11 cellular contexts compared by ENCODE assay signal in the genomic region with DNA sequence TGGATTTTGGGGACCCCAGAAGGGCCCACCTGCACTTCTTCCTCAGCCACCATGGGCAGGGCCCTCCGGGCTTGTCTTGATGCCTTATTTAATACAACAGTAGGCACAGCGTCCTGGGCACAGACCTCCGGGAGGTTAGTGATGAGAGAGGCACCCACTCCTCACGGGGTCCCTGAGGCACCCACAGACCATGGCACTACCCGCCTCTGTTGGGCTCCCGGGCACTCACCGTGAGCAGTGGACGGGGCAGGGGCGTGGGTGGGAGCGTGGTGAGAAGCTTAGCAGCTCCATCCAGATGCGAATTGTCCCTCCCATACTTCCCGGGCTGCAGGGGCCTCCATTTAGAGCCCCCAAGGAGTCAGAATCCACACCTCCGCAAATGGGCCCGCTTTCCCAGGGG. TPM values are rescaled to one million over a fixed set of nuclear protein-coding genes. Genes with fewer than 3 reads are reported as not detected.
DNase-seq lines count a peak whose midpoint lies in the region; ATAC-seq and TF ChIP-seq lines count a peak whose summit lies in the region.
"Had no signal": no experiment of that assay in that cellular context is flagged by ENCODE, and none has a peak within 500 bp of the region (broad histone marks: within the 10 kb centered on the region; RNA-seq: fewer than 3 reads in every experiment).

No MANE protein-coding gene starts in this region.

- peaks cover 7% of the 10 kb centered on the region for H3K27me3 Mint-ChIP-seq in neural progenitor cell (ENCODE audit: insufficient read depth, low read depth)

- H3K27ac ChIP-seq in left ventricle myocardium inferior (replicated peaks): peak overlapping the region; percentile 58
- no peak overlapping the region for H3K27ac ChIP-seq in duodenal mucosa (ENCODE audit: low read depth, low read length)
- H3K27ac ChIP-seq in neural progenitor cell: no peak overlapping the region
- H3K27ac ChIP-seq: epithelial cell of prostate had no signal

- H3K36me3 ChIP-seq in left ventricle myocardium inferior (no peaks in the 10 kb centered on the region), duodenal mucosa (ENCODE audit: control insufficient read depth in 1 of 2, insufficient read depth in 2 of 2, low read length in 2 of 2) (no peaks in the 10 kb centered on the region), neural progenitor cell (no peaks in the 10 kb centered on the region)

- peaks cover 7% of the 10 kb centered on the region for H3K4me1 Mint-ChIP-seq in neural progenitor cell

- intact Hi-C loops in left ventricle myocardium inferior (cut with micrococcal nuclease): no loop called here
- intact Hi-C loops in Right ventricle myocardium superior (cut with DNase I): no loop called here

- H3F3A ChIP-seq in neural progenitor cell (ENCODE audit: low read depth): no peaks in the 10 kb centered on the region

- H3K9me3 Mint-ChIP-seq in neural progenitor cell: no peaks in the 10 kb centered on the region
- H3K9me3 Mint-ChIP-seq: activated naive CD4-positive, alpha-beta T cell treated with anti-CD3 and anti-CD28 coated beads, Interleukin-2, amount 50 U/mL, for 72 hours had no signal

- no peak overlapping the region for H3K4me2 ChIP-seq in neural progenitor cell

- no peak overlapping the region for H3K4me3 Mint-ChIP-seq in neural progenitor cell

- no peak overlapping the region for H3K27ac Mint-ChIP-seq in neural progenitor cell
- H3K27ac Mint-ChIP-seq: activated naive CD4-positive, alpha-beta T cell treated with anti-CD3 and anti-CD28 coated beads, Interleukin-2, amount 50 U/mL, for 72 hours had no signal

- no peaks in the 10 kb centered on the region for H4K20me1 ChIP-seq in neural progenitor cell (ENCODE audit: low read depth)

- H3K9ac ChIP-seq in duodenal mucosa (ENCODE audit: low read depth in 1 of 2, low read length in 2 of 2) (peak overlapping the region in 1 of 2 donors; percentile 43), neural progenitor cell (no peak overlapping the region)

- H3K4me3 ChIP-seq in left ventricle myocardium inferior (peak overlapping the region; percentile 66), duodenal mucosa (ENCODE audit: low read depth in 1 of 2, low read length in 2 of 2) (peak overlapping the region; percentile 43 to 54), neural progenitor cell (no peak overlapping the region)

- ATAC-seq in Right ventricle myocardium superior (ENCODE audit: poor library complexity): no peak
- no peak for ATAC-seq in GM21723 (IDR thresholded peaks at IDR 0.05; ENCODE audit: unreplicated experiment)

- no peaks in the 10 kb centered on the region for H3K36me3 Mint-ChIP-seq in neural progenitor cell
- H3K36me3 Mint-ChIP-seq: activated naive CD4-positive, alpha-beta T cell treated with anti-CD3 and anti-CD28 coated beads, Interleukin-2, amount 50 U/mL, for 72 hours had no signal

- H3K4me1 ChIP-seq in left ventricle myocardium inferior (peaks cover 15% of the 10 kb centered on the region), duodenal mucosa (ENCODE audit: control insufficient read depth in 1 of 2, insufficient read depth in 2 of 2, low read length in 2 of 2) (peaks cover 2 to 13% of the 10 kb centered on the region in 2 donors), neural progenitor cell (no peaks in the 10 kb centered on the region)

- H3K9me3 ChIP-seq in left ventricle myocardium inferior (replicated peaks): no peaks in the 10 kb centered on the region
- H3K9me3 ChIP-seq in duodenal mucosa (ENCODE audit: control insufficient read depth in 1 of 2, low read length in 2 of 2): no peaks in the 10 kb centered on the region
- H3K9me3 ChIP-seq in neural progenitor cell (ENCODE audit: low read depth): no peaks in the 10 kb centered on the region

- peak overlapping the region; percentile 98 for H2AFZ ChIP-seq in neural progenitor cell (replicated peaks)

- TF ChIP-seq CTCF in left ventricle myocardium inferior (IDR thresholded peaks at IDR 0.05; ENCODE audit: borderline replicate concordance) (no peak), neural progenitor cell (IDR thresholded peaks at IDR 0.05) (no peak)

- DNase-seq in left ventricle myocardium inferior: no peak
- no peak for DNase-seq in Right ventricle myocardium superior
- no peak for DNase-seq in neural progenitor cell (ENCODE audit: low spot score)
- no peak for DNase-seq in NCI-H82 (lab: John Stamatoyannopoulos, UW)
- DNase-seq in H4 (ENCODE audit: low spot score): no peak
- no peak for DNase-seq in cerebellum (ENCODE audit: low spot score)

- no peaks in the 10 kb centered on the region for H3K79me2 ChIP-seq in neural progenitor cell (ENCODE audit: low read depth)

- no peaks in the 10 kb centered on the region for H3K27me3 ChIP-seq in left ventricle myocardium inferior (ENCODE audit: low read depth)
- H3K27me3 ChIP-seq in duodenal mucosa (ENCODE audit: control insufficient read depth in 1 of 2, insufficient read depth in 2 of 2, low read length in 2 of 2): no peaks in the 10 kb centered on the region
- peaks cover 48% of the 10 kb centered on the region for H3K27me3 ChIP-seq in neural progenitor cell

RNA-seq across cellular contexts. Expression of a gene that starts 0.3 kb away (rescaled TPM):
- 0.27 TPM for total RNA-seq in left ventricle myocardium inferior
- total RNA-seq in Right ventricle myocardium superior: 0.13 TPM
- total RNA-seq in neural progenitor cell (ENCODE audit: low replicate concordance): 0.19 TPM in 1 of 2 replicates, not detected in the other
- total RNA-seq in H4 (2014; rRNA removed; shearing (Covaris generic)): not detected in 2 replicates
- 0.27 TPM for total RNA-seq in cerebellum
- total RNA-seq: activated naive CD4-positive, alpha-beta T cell treated with anti-CD3 and anti-CD28 coated beads, Interleukin-2, amount 50 U/mL, for 72 hours; HT1080 had no signal

RNA-seq across cellular contexts. Expression of a gene that starts 24.8 kb away (rescaled TPM):
- 8.4 TPM for total RNA-seq in left ventricle myocardium inferior
- 11.6 TPM for total RNA-seq in Right ventricle myocardium superior
- total RNA-seq in neural progenitor cell (ENCODE audit: low replicate concordance): 0.31 TPM in 1 of 2 replicates, not detected in the other
- 0.47 TPM in 1 of 2 replicates, not detected in the other for total RNA-seq in H4 (2014; rRNA removed; shearing (Covaris generic))
- total RNA-seq in cerebellum: 2.1 TPM

RNA-seq across cellular contexts. Expression of a gene that starts 38.8 kb away (rescaled TPM):
- 8.9 TPM for total RNA-seq in left ventricle myocardium inferior
- total RNA-seq in Right ventricle myocardium superior: 6.6 TPM
- total RNA-seq in neural progenitor cell (ENCODE audit: low replicate concordance): 2.7 and 4.7 TPM in 2 replicates
- total RNA-seq in H4 (2014; rRNA removed; shearing (Covaris generic)): 3.5 and 4.7 TPM in 2 replicates
- 2.3 TPM for total RNA-seq in cerebellum
